17 cellular contexts compared by ENCODE assay signal in genomic region chr2:19932928-19933327, GRCh38. TPM values are rescaled to one million over a fixed set of nuclear protein-coding genes. Genes with fewer than 3 reads are reported as not detected.
DNase-seq lines count a peak whose midpoint lies in the region; ATAC-seq and TF ChIP-seq lines count a peak whose summit lies in the region.
"Had no signal": no experiment of that assay in that cellular context is flagged by ENCODE, and none has a peak within 500 bp of the region (broad histone marks: within the 10 kb centered on the region; RNA-seq: fewer than 3 reads in every experiment).

No MANE protein-coding gene starts in this region.

- H4K20me1 ChIP-seq in PC-3 (ENCODE audit: low read length), result no peaks in the 10 kb centered on the region
- H4K20me1 ChIP-seq in fibroblast of lung (ENCODE audit: control insufficient read depth, extremely low read depth, insufficient read depth, low read length), result no peaks in the 10 kb centered on the region
- H4K20me1 ChIP-seq: BLaER1 had no signal

- H3K27me3 ChIP-seq in PC-3 (ENCODE audit: low read length), result no peaks in the 10 kb centered on the region
- no peaks in the 10 kb centered on the region for H3K27me3 ChIP-seq in fibroblast of lung (ENCODE audit: control insufficient read depth, insufficient read depth, low read length)
- H3K27me3 ChIP-seq: BLaER1, colonic mucosa, gastroesophageal sphincter, neural progenitor cell had no signal

- H3K4me3 ChIP-seq in PC-3 (ENCODE audit: low read length) (peak overlapping the region; percentile 62), fibroblast of lung (replicated peaks in 1 of 4; ENCODE audit: control extremely low read depth in 1 of 4, insufficient read depth in 1 of 4, low read depth in 3 of 4, low read length in 4 of 4) (no peak overlapping the region)
- H3K4me3 ChIP-seq: BLaER1, colonic mucosa, gastroesophageal sphincter, neural progenitor cell had no signal

- POLR2A ChIA-PET in PC-3 (lab: Charles Lee; ENCODE audit: unreplicated experiment), result interaction anchor here (0.6 to 1.0 kb wide), 3 partner anchors 14 to 30 kb away, joined by 4 to 7 read pairs (median 5); no protein-coding TSS in a partner anchor

- H3K4me2 ChIP-seq in PC-3 (ENCODE audit: low read length) (peak overlapping the region; percentile 91), fibroblast of lung (ENCODE audit: extremely low read depth, insufficient read depth, low read length) (peak overlapping the region; percentile 72)
- H3K4me2 ChIP-seq: BLaER1, neural progenitor cell had no signal

- intact Hi-C loops in PC-3 (cut with micrococcal nuclease), result loop anchor here (1.0 to 2.0 kb wide), 3 partner anchors 14 to 31 kb away; no protein-coding TSS in a partner anchor

- H3K79me2 ChIP-seq in PC-3 (ENCODE audit: low read length) (no peaks in the 10 kb centered on the region), fibroblast of lung (ENCODE audit: control insufficient read depth, insufficient read depth, low read length) (no peaks in the 10 kb centered on the region)

- peak; percentile 47 for ATAC-seq in GM18505 (IDR thresholded peaks at IDR 0.05; ENCODE audit: unreplicated experiment)
- ATAC-seq in GM21619 (IDR thresholded peaks at IDR 0.05; ENCODE audit: unreplicated experiment), result peak; percentile 44
- ATAC-seq in PC-3, result peak; percentile 37
- ATAC-seq in HG03354 (IDR thresholded peaks at IDR 0.05; ENCODE audit: poor library complexity, severe bottlenecking, unreplicated experiment), result no peak
- ATAC-seq: gastroesophageal sphincter, left colon had no signal

- no peaks in the 10 kb centered on the region for H3K9me3 ChIP-seq in PC-3 (ENCODE audit: low read length)
- no peaks in the 10 kb centered on the region for H3K9me3 ChIP-seq in fibroblast of lung (ENCODE audit: control insufficient read depth, insufficient read depth, low read depth, low read length)
- H3K9me3 ChIP-seq: colonic mucosa had no signal

- peak; percentile 62 for DNase-seq in PC-3
- no peak for DNase-seq in fibroblast of lung (ENCODE audit: low read depth in 2 of 2)
- no peak for DNase-seq in NCI-H2196 treated with DMSO at 0.1 percent for 48 hours (lab: John Stamatoyannopoulos, UW; ENCODE audit: unreplicated experiment)
- no peak for DNase-seq in GM03348 (ENCODE audit: low spot score)
- DNase-seq in NCI-H187 treated with DMSO at 0.1 percent for 48 hours (lab: John Stamatoyannopoulos, UW), result no peak
- DNase-seq: activated naive CD4-positive, alpha-beta T cell treated with anti-CD3 and anti-CD28 coated beads, Interleukin-2, amount 10 ng/mL, durations not matched to agents 7 days and 5 days; colonic mucosa; left colon; NCI-H1436 treated with DMSO at 0.1 percent for 48 hours; NCI-H82; stimulated activated CD8-positive, alpha-beta memory T cell treated with anti-CD3 and anti-CD28 coated beads, Interleukin-4, amount 100 ng/mL, for 48 hours had no signal

- H3K4me1 ChIP-seq in PC-3 (ENCODE audit: insufficient read depth, low read length) (peaks cover 25% of the 10 kb centered on the region), fibroblast of lung (ENCODE audit: control insufficient read depth, extremely low read depth, insufficient read depth, low read length) (peaks cover 6% of the 10 kb centered on the region)
- H3K4me1 ChIP-seq: BLaER1, colonic mucosa, gastroesophageal sphincter, neural progenitor cell had no signal

- no peak for TF ChIP-seq CTCF in PC-3 (conservative IDR thresholded peaks at IDR 0.05; ENCODE audit: low read depth, low read length)
- no peak for TF ChIP-seq CTCF in fibroblast of lung (conservative IDR thresholded peaks at IDR 0.05 in 1 of 2, IDR thresholded peaks at IDR 0.05 in 1 of 2; ENCODE audit: low read depth in 1 of 2, low read length in 2 of 2)

- peaks cover 9% of the 10 kb centered on the region for H3F3A ChIP-seq in PC-3 (ENCODE audit: low read length, unreplicated experiment)

- H3K9ac ChIP-seq in PC-3 (ENCODE audit: low read length) (peak overlapping the region; percentile 56), fibroblast of lung (ENCODE audit: insufficient read depth, low read length) (no peak overlapping the region)
- H3K9ac ChIP-seq: BLaER1, neural progenitor cell had no signal

- H3K27ac ChIP-seq in PC-3 (ENCODE audit: low read length), result peak overlapping the region; percentile 89
- peak overlapping the region; percentile 67 for H3K27ac ChIP-seq in fibroblast of lung (ENCODE audit: insufficient read depth, low read length)
- H3K27ac ChIP-seq: BLaER1, colonic mucosa, gastroesophageal sphincter, neural progenitor cell had no signal

- BruUV-seq in PC-3 (replicated peaks; lab: Mats Ljungman, UMichigan), result TSS peak; percentile 88

- H3K36me3 ChIP-seq in PC-3 (ENCODE audit: low read depth, low read length), result peaks cover 39% of the 10 kb centered on the region
- peaks cover 4% of the 10 kb centered on the region for H3K36me3 ChIP-seq in fibroblast of lung (ENCODE audit: control insufficient read depth, insufficient read depth, low read length)
- H3K36me3 ChIP-seq: BLaER1, colonic mucosa had no signal

- peak overlapping the region; percentile 50 for H2AFZ ChIP-seq in PC-3 (ENCODE audit: low read length)
- no peak overlapping the region for H2AFZ ChIP-seq in fibroblast of lung (ENCODE audit: low read length)
- H2AFZ ChIP-seq: neural progenitor cell had no signal

- H3K9me2 ChIP-seq in PC-3 (replicated peaks; ENCODE audit: low read length), result no peaks in the 10 kb centered on the region

- TF ChIP-seq POLR2A in GM18505 (IDR thresholded peaks at IDR 0.05; ENCODE audit: borderline replicate concordance, extremely low read depth, insufficient read depth, insufficient read length), result no peak

- CTCF ChIA-PET in PC-3 (lab: Charles Lee), result interaction anchor here (0.7 kb wide), 1 partner anchor 21 kb away, joined by 4 read pairs; no protein-coding TSS in a partner anchor

RNA-seq across cellular contexts. Expression of gene TTC32, which starts 31.1 kb away (rescaled TPM):
- 10.0 and 12.1 TPM in 2 replicates for total RNA-seq in PC-3 (2014; rRNA removed)
- total RNA-seq in fibroblast of lung, result 5.6 and 5.8 TPM in 2 replicates
- 4.7 and 6.0 TPM in 2 replicates for polyA plus RNA-seq in fibroblast of lung
- polyA plus RNA-seq in fibroblast of lung (2012), result 4.2 and 6.1 TPM in 2 replicates
- not detected in 2 replicates for polyA minus RNA-seq in fibroblast of lung (ENCODE audit: low replicate concordance)

RNA-seq across cellular contexts. Expression of gene WDR35, which starts 57.0 kb away (rescaled TPM):
- total RNA-seq in PC-3 (2014; rRNA removed), result 6.6 and 8.9 TPM in 2 replicates
- total RNA-seq in fibroblast of lung, result 11.6 and 13.4 TPM in 2 replicates
- polyA plus RNA-seq in fibroblast of lung, result 7.0 and 8.3 TPM in 2 replicates
- polyA plus RNA-seq in fibroblast of lung (2012), result 3.8 and 4.7 TPM in 2 replicates
- 1.2 and 1.6 TPM in 2 replicates for polyA minus RNA-seq in fibroblast of lung (ENCODE audit: low replicate concordance)
